Comparison of ENCODE assay signal across 11 cellular contexts in the genomic region with DNA sequence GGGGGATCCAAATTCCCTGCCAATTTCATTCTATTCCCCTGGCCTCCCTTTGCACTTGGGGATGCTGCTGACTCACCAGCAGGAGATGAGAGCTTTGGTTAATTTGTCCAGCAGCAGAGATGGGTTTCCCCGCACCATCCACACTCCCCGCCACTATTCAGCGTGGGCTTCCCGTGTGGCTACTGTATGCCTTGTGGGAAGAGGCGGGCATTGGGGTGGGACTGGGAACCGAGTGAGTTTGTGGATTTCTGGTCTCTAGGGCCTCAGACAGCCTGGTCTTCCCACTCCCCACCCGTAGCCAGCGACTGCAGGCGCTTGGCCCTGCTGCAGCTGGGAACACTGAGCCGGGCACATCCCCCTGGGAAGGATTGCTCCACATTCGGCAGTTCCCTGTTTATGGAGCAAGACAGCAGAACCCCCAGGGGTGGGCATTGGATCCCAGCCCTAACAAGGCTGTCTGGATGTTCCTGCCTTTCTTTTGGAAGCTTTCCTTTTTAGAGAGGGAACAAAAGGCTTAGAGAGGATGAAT. TPM values are rescaled to one million over a fixed set of nuclear protein-coding genes. Genes with fewer than 3 reads are reported as not detected.
DNase-seq lines count a peak whose midpoint lies in the region; ATAC-seq and TF ChIP-seq lines count a peak whose summit lies in the region.
"Had no signal": no experiment of that assay in that cellular context is flagged by ENCODE, and none has a peak within 500 bp of the region (broad histone marks: within the 10 kb centered on the region; RNA-seq: fewer than 3 reads in every experiment).

No MANE protein-coding gene starts in this region.

- 35 to 41% methylated on average over 11 of the region's 11 CpGs for whole genome bisulfite sequencing in aorta, 2 donors

- TF ChIP-seq CTCF in fibroblast of the aortic adventitia (IDR thresholded peaks at IDR 0.05; ENCODE audit: insufficient read depth, low read length), result no peak
- TF ChIP-seq CTCF in omental fat pad (IDR thresholded peaks at IDR 0.05), result no peak
- no peak for TF ChIP-seq CTCF in Caco-2 (IDR thresholded peaks at IDR 0.05; ENCODE audit: insufficient read depth in 1 of 2, low read depth in 1 of 2, low read length in 1 of 2, severe bottlenecking in 1 of 2, unreplicated experiment in 1 of 2)

- no peak overlapping the region for H3K27ac ChIP-seq in aorta (ENCODE audit: low read depth in 1 of 2, low read length in 2 of 2)

- no peaks in the 10 kb centered on the region for H3K27me3 Mint-ChIP-seq in Caco-2 (ENCODE audit: insufficient read depth, unreplicated experiment)

- H3K4me1 Mint-ChIP-seq in Caco-2 (ENCODE audit: low read depth, unreplicated experiment), result peaks cover 14% of the 10 kb centered on the region

- intact Hi-C loops in aorta (cut with DNase I), result no loop called here
- intact Hi-C loops in Caco-2 (cut with micrococcal nuclease; ENCODE audit: unreplicated experiment), result no loop called here

- H3K9ac ChIP-seq in adipocyte (ENCODE audit: low read length), result peak overlapping the region; percentile 81

- H3K27me3 ChIP-seq in adipocyte (replicated peaks; ENCODE audit: control insufficient read depth, insufficient read depth, low read length) (no peaks in the 10 kb centered on the region), aorta (ENCODE audit: control insufficient read depth in 1 of 2, insufficient read depth in 2 of 2, low read length in 1 of 2) (no peaks in the 10 kb centered on the region), Caco-2 (replicated peaks; ENCODE audit: control insufficient read depth, insufficient read depth, low read length) (no peaks in the 10 kb centered on the region)

- H3K36me3 Mint-ChIP-seq in Caco-2 (ENCODE audit: insufficient read depth, unreplicated experiment), result peaks cover 8% of the 10 kb centered on the region
- H3K36me3 Mint-ChIP-seq: naive thymus-derived CD4-positive, alpha-beta T cell had no signal

- peak overlapping the region; percentile 71 for H3K4me3 ChIP-seq in adipocyte (ENCODE audit: low read length)
- no peak overlapping the region for H3K4me3 ChIP-seq in fibroblast of the aortic adventitia (ENCODE audit: low read depth, low read length)
- no peak overlapping the region for H3K4me3 ChIP-seq in aorta (ENCODE audit: low read length in 2 of 2)
- no peak overlapping the region for H3K4me3 ChIP-seq in Caco-2 (ENCODE audit: low read depth, low read length)

- POLR2A ChIA-PET in Caco-2 (lab: Charles Lee), result no interaction called here

- ATAC-seq in omental fat pad (ENCODE audit: low FRiP score) (peak; percentile 55), aorta (ENCODE audit: low FRiP score) (peak; percentile 66), HG03025 (IDR thresholded peaks at IDR 0.05; ENCODE audit: low FRiP score, unreplicated experiment) (no peak)
- ATAC-seq: HCT116; naive thymus-derived CD4-positive, alpha-beta T cell had no signal

- no peak overlapping the region for H3K27ac Mint-ChIP-seq in Caco-2 (ENCODE audit: unreplicated experiment)
- H3K27ac Mint-ChIP-seq: naive thymus-derived CD4-positive, alpha-beta T cell had no signal

- H3K4me3 Mint-ChIP-seq in Caco-2 (ENCODE audit: unreplicated experiment), result no peak overlapping the region
- H3K4me3 Mint-ChIP-seq: naive thymus-derived CD4-positive, alpha-beta T cell had no signal

- peak; percentile 17 for DNase-seq in adipocyte (ENCODE audit: low read depth)
- peak; percentile 62 for DNase-seq in fibroblast of the aortic adventitia (ENCODE audit: low read depth)
- no peak for DNase-seq in omental fat pad (ENCODE audit: low spot score)
- DNase-seq in aorta, result peak; percentile 64 to 81
- no peak for DNase-seq in Caco-2
- no peak for DNase-seq in AG08395 (ENCODE audit: low spot score)
- DNase-seq: activated CD4-positive, alpha-beta T cell treated with anti-CD3 and anti-CD28 coated beads, Interleukin-2, amount 50 U/mL, for 4 hours; naive thymus-derived CD4-positive, alpha-beta T cell; NCI-H2029 treated with DMSO at 0.1 percent for 48 hours had no signal

- H3K36me3 ChIP-seq in adipocyte (ENCODE audit: control insufficient read depth, insufficient read depth, low read length, severe bottlenecking) (no peaks in the 10 kb centered on the region), aorta (ENCODE audit: control insufficient read depth in 1 of 2, insufficient read depth in 2 of 2, low read length in 1 of 2) (no peaks in the 10 kb centered on the region), Caco-2 (ENCODE audit: control insufficient read depth, insufficient read depth, low read length) (no peaks in the 10 kb centered on the region; the same call in 1 of the 2 replicates)

- CTCF ChIA-PET in Caco-2 (lab: Charles Lee), result interaction anchor here (0.6 kb wide), 1 partner anchor 38 kb away, joined by 3 read pairs; no protein-coding TSS in a partner anchor

- no TSS peak for BruUV-seq in Caco-2 (replicated peaks; lab: Mats Ljungman, UMichigan)

- no peaks in the 10 kb centered on the region for H3K9me3 Mint-ChIP-seq in Caco-2 (ENCODE audit: unreplicated experiment)
- H3K9me3 Mint-ChIP-seq: naive thymus-derived CD4-positive, alpha-beta T cell had no signal

- no peaks in the 10 kb centered on the region for H3K9me3 ChIP-seq in adipocyte (ENCODE audit: control insufficient read depth, low read length)
- no peaks in the 10 kb centered on the region for H3K9me3 ChIP-seq in aorta (ENCODE audit: control insufficient read depth, low read length)
- H3K9me3 ChIP-seq in Caco-2, result no peaks in the 10 kb centered on the region

- H3K4me1 ChIP-seq in adipocyte (ENCODE audit: control insufficient read depth, insufficient read depth, low read length) (peaks cover 34% of the 10 kb centered on the region), aorta (ENCODE audit: control insufficient read depth in 1 of 2, insufficient read depth in 2 of 2, low read length in 2 of 2) (no peaks in the 10 kb centered on the region), Caco-2 (peaks cover 9% of the 10 kb centered on the region; the same call in 1 of the 2 replicates)

RNA-seq across cellular contexts. Expression of a gene that starts 23.4 kb away (rescaled TPM):
- total RNA-seq in fibroblast of the aortic adventitia (ENCODE audit: low replicate concordance), result 4.6 and 10.7 TPM in 2 replicates
- 10 to 100 TPM in 1 of 4 donors, 1 to 10 TPM in 3; 7.5 to 26.5 (median 9.1) TPM for total RNA-seq in omental fat pad
- total RNA-seq in aorta, result 10 to 100 TPM; 57.0 to 93.3 TPM
- 10 to 100 TPM; 11.5 to 15.4 TPM for polyA plus RNA-seq in aorta
- total RNA-seq in Caco-2 (2022), result 28.6 and 34.7 TPM in 2 replicates

RNA-seq across cellular contexts. Expression of a gene that starts 29.4 kb away (rescaled TPM):
- total RNA-seq in fibroblast of the aortic adventitia (ENCODE audit: low replicate concordance), result not detected in 2 replicates
- not detected for total RNA-seq in omental fat pad
- total RNA-seq in aorta, result not detected
- not detected for polyA plus RNA-seq in aorta
- total RNA-seq in Caco-2 (2022), result not detected in 2 replicates
- total RNA-seq: naive thymus-derived CD4-positive, alpha-beta T cell had no signal
- polyA plus RNA-seq: naive thymus-derived CD4-positive, alpha-beta T cell had no signal

Comparison
In these comparisons a context has a peak if more than half of its experiments do, and no peak if none do; other contexts are left out.
1. DNase-seq: peak in adipocyte (single experiment), fibroblast of the aortic adventitia (single experiment) and aorta (2 of 2); none in omental fat pad (single experiment), Caco-2 (0 of 2) and AG08395 (single experiment).